13 cellular contexts compared by ENCODE assay signal in the genomic region with DNA sequence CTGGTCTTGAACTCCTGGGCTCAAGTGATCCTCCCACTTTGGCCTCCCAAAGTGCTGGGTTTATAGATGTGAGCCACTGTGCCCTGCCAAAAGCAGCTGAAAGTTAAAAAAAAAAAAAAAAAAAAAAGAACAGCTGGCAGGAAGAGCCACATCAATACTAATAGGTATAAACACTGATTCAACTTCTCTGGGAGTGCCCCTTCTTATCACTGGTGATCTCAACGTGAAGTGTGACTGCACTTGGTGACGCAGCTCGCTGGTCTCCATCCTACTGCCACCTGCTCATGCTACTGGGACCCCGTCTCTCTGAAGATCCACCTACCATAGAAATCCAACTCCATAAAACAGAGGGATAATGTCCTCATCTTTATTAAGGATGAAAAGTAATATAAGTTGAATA. TPM values are rescaled to one million over a fixed set of nuclear protein-coding genes. Genes with fewer than 3 reads are reported as not detected.
A peak's percentile ranks its signal among the peaks of the same experiment; 100 is the strongest.
DNase-seq lines count a peak whose midpoint lies in the region; ATAC-seq lines count a peak whose summit lies in the region.
"Had no signal": no experiment of that assay in that cellular context is flagged by ENCODE, and none has a peak within 500 bp of the region (broad histone marks: within the 10 kb centered on the region; RNA-seq: fewer than 3 reads in every experiment).

No MANE protein-coding gene starts in this region.

- no peak overlapping the region for H3K27ac ChIP-seq in caudate nucleus (ENCODE audit: low read depth, low read length)
- H3K27ac ChIP-seq: WERI-Rb-1 had no signal

- peak overlapping the region; percentile 89 to 98 (median 96) for H3K27ac Mint-ChIP-seq in naive thymus-derived CD8-positive, alpha-beta T cell
- H3K27ac Mint-ChIP-seq: type B pancreatic cell had no signal

- ATAC-seq in naive thymus-derived CD8-positive, alpha-beta T cell, result peak; percentile 93 to 100
- no peak for ATAC-seq in HG03196 (IDR thresholded peaks at IDR 0.05; ENCODE audit: unreplicated experiment)

- peak overlapping the region; percentile 49 to 86 (median 65) for H3K4me3 Mint-ChIP-seq in naive thymus-derived CD8-positive, alpha-beta T cell
- H3K4me3 Mint-ChIP-seq: type B pancreatic cell had no signal

- H3K9me3 Mint-ChIP-seq in naive thymus-derived CD8-positive, alpha-beta T cell, result no peaks in the 10 kb centered on the region
- H3K9me3 Mint-ChIP-seq: type B pancreatic cell had no signal

- POLR2A ChIA-PET in naive thymus-derived CD8-positive, alpha-beta T cell (lab: Charles Lee), result interaction anchor here (0.6 to 2.3 kb wide), 26 partner anchors 8 to 447 kb away, joined by 3 to 14 read pairs (median 5); partner anchors contain the start of genes FOXJ1, PRPSAP1 and UBALD2

- H3K36me3 Mint-ChIP-seq in naive thymus-derived CD8-positive, alpha-beta T cell, result peaks cover 14 to 30% (median 16%) of the 10 kb centered on the region in 3 donors

- H3K27me3 Mint-ChIP-seq in naive thymus-derived CD8-positive, alpha-beta T cell, result no peaks in the 10 kb centered on the region
- H3K27me3 Mint-ChIP-seq: type B pancreatic cell had no signal

- H3K4me1 Mint-ChIP-seq in naive thymus-derived CD8-positive, alpha-beta T cell, result peaks cover 39 to 84% (median 79%) of the 10 kb centered on the region in 4 donors

- DNase-seq in activated CD4-positive, CD25-positive, alpha-beta regulatory T cell treated with anti-CD3 and anti-CD28 coated beads, Interleukin-2, amount 50 U/mL, for 72 hours, result peak; percentile 56
- DNase-seq in activated T-helper 1 cell treated with Interleukin-2 at 50 U/mL for 16 hours (ENCODE audit: low read depth) (peak; percentile 52), C1 segment of cervical spinal cord (lab: John Stamatoyannopoulos, UW) (no peak), caudate nucleus (lab: John Stamatoyannopoulos, UW) (no peak)
- peak; percentile 41 to 86 (median 73) for DNase-seq in naive thymus-derived CD8-positive, alpha-beta T cell
- peak; percentile 42 to 85 (median 74) for DNase-seq in stimulated activated naive CD4-positive, alpha-beta T cell (lab: John Stamatoyannopoulos, UW)
- DNase-seq: Calu3, Kasumi-1, kidney, NCI-H226, WERI-Rb-1 had no signal

RNA-seq across cellular contexts. Expression of gene RNF157, which starts 40.8 kb away (rescaled TPM):
- 10 to 100 TPM; 46.1 to 46.4 TPM for total RNA-seq in naive thymus-derived CD8-positive, alpha-beta T cell
- 10 to 100 TPM in 2 of 3 donors, 1 to 10 TPM in 1; 4.9 to 29.4 (median 10.5) TPM for polyA plus RNA-seq in naive thymus-derived CD8-positive, alpha-beta T cell

RNA-seq across cellular contexts. Expression of gene FOXJ1, which starts 58.4 kb away (rescaled TPM):
- 1 to 10 TPM; 3.4 to 3.7 TPM for total RNA-seq in naive thymus-derived CD8-positive, alpha-beta T cell
- polyA plus RNA-seq in naive thymus-derived CD8-positive, alpha-beta T cell, result 1 to 10 TPM in 2 of 3 donors, under 1 TPM in 1; 0.28 to 2.8 (median 1.8) TPM
- total RNA-seq: Calu3 had no signal

Comparison
In these comparisons a context has a peak if more than half of its experiments do, and no peak if none do; other contexts are left out.
1. DNase-seq: peak in activated CD4-positive, CD25-positive, alpha-beta regulatory T cell treated with anti-CD3 and anti-CD28 coated beads, Interleukin-2, amount 50 U/mL, for 72 hours (single experiment), activated T-helper 1 cell treated with Interleukin-2 at 50 U/mL for 16 hours (single experiment), naive thymus-derived CD8-positive, alpha-beta T cell (10 of 10) and stimulated activated naive CD4-positive, alpha-beta T cell (6 of 6); none in C1 segment of cervical spinal cord (0 of 14) and caudate nucleus (0 of 61).